In genomic region chr2:98730053-98730850, GRCh38 we compare ENCODE assay signal across 8 cellular contexts. TPM values are rescaled to one million over a fixed set of nuclear protein-coding genes. Genes with fewer than 3 reads are reported as not detected.
DNase-seq lines count a peak whose midpoint lies in the region; ATAC-seq and TF ChIP-seq lines count a peak whose summit lies in the region.

No MANE protein-coding gene starts in this region.

- H3K79me2 ChIP-seq in SU-DHL-6 (ENCODE audit: insufficient read depth, low read length) = no peaks in the 10 kb centered on the region
- peaks cover 38% of the 10 kb centered on the region for H3K79me2 ChIP-seq in hepatocyte

- H3K9me3 ChIP-seq in HUES64 (ENCODE audit: insufficient read depth, low read depth, low read length) = no peaks in the 10 kb centered on the region
- no peaks in the 10 kb centered on the region for H3K9me3 ChIP-seq in SU-DHL-6 (ENCODE audit: insufficient read depth, low read length)
- no peaks in the 10 kb centered on the region for H3K9me3 ChIP-seq in hepatocyte (ENCODE audit: low read depth)

- peak overlapping the region; percentile 58 for H3K4me2 ChIP-seq in SU-DHL-6 (ENCODE audit: low read depth, low read length, poor library complexity, severe bottlenecking)
- peak overlapping the region; percentile 91 for H3K4me2 ChIP-seq in hepatocyte

- H4K20me1 ChIP-seq in SU-DHL-6 (ENCODE audit: low read depth, low read length) (peaks cover 8% of the 10 kb centered on the region; the same call in 1 of the 2 replicates), hepatocyte (ENCODE audit: insufficient read depth, poor library complexity, severe bottlenecking) (no peaks in the 10 kb centered on the region)

- ATAC-seq in GM18873 (IDR thresholded peaks at IDR 0.05; ENCODE audit: low FRiP score, unreplicated experiment) (no peak), foreskin keratinocyte (no peak)

- H3K36me3 ChIP-seq in HUES64 (ENCODE audit: insufficient read depth, low read length) (no peaks in the 10 kb centered on the region), SU-DHL-6 (ENCODE audit: low read length) (no peaks in the 10 kb centered on the region), hepatocyte (replicated peaks; ENCODE audit: insufficient read depth, low read depth) (no peaks in the 10 kb centered on the region)

- no peak overlapping the region for H3K9ac ChIP-seq in HUES64 (ENCODE audit: low read depth, low read length)
- H3K9ac ChIP-seq in SU-DHL-6 (ENCODE audit: low read length) = peak overlapping the region; percentile 55

- H3K4me3 ChIP-seq in HUES64 (ENCODE audit: low read length) = peak overlapping the region; percentile 59
- peak overlapping the region; percentile 50 for H3K4me3 ChIP-seq in SU-DHL-6 (ENCODE audit: insufficient read depth, low read length, poor library complexity, severe bottlenecking)
- peak overlapping the region; percentile 74 for H3K4me3 ChIP-seq in hepatocyte

- 3% methylated on average over 70 of the region's 70 CpGs for WGBS in HUES64
- WGBS in hepatocyte (ENCODE audit: low lambda C conversion rate, missing lambda C conversion rate) = 5% methylated on average over 21 of the region's 70 CpGs

- H3F3A ChIP-seq in SU-DHL-6 (ENCODE audit: insufficient read depth) = peaks cover 9% of the 10 kb centered on the region; the same call in 1 of the 2 replicates

- H3K4me1 ChIP-seq in HUES64 (ENCODE audit: insufficient read depth, low read length) (peaks cover 9% of the 10 kb centered on the region), hepatocyte (ENCODE audit: insufficient read depth) (peaks cover 22% of the 10 kb centered on the region), foreskin keratinocyte (no peaks in the 10 kb centered on the region)

- TF ChIP-seq CTCF in SU-DHL-6 (IDR thresholded peaks at IDR 0.05; ENCODE audit: insufficient read depth, low read length, poor library complexity, severe bottlenecking) (no peak), hepatocyte (IDR thresholded peaks at IDR 0.05; ENCODE audit: poor library complexity) (no peak), foreskin keratinocyte (conservative IDR thresholded peaks at IDR 0.05) (no peak)

- H3K27me3 ChIP-seq in HUES64 (ENCODE audit: insufficient read depth, low read length) = peaks cover 65% of the 10 kb centered on the region
- no peaks in the 10 kb centered on the region for H3K27me3 ChIP-seq in SU-DHL-6 (ENCODE audit: low read length)
- H3K27me3 ChIP-seq in hepatocyte = no peaks in the 10 kb centered on the region
- peaks cover 41% of the 10 kb centered on the region for H3K27me3 ChIP-seq in foreskin keratinocyte

- H2AFZ ChIP-seq in SU-DHL-6 (ENCODE audit: low read depth, low read length, severe bottlenecking) (peak overlapping the region; percentile 92), hepatocyte (peak overlapping the region; percentile 63)

- no peaks in the 10 kb centered on the region for H3K9me2 ChIP-seq in SU-DHL-6 (replicated peaks; ENCODE audit: insufficient read depth, low read length)
- H3K9me2 ChIP-seq in hepatocyte (replicated peaks; ENCODE audit: insufficient read depth) = no peaks in the 10 kb centered on the region

- H3K27ac ChIP-seq in HUES64 (ENCODE audit: low read depth, low read length) (no peak overlapping the region), SU-DHL-6 (ENCODE audit: low read depth, low read length) (no peak overlapping the region), hepatocyte (peak overlapping the region; percentile 65), foreskin keratinocyte (no peak overlapping the region)

- DNase-seq in DMS53 treated with DMSO at 0.1 percent for 48 hours (lab: John Stamatoyannopoulos, UW; ENCODE audit: unreplicated experiment) = peak; percentile 90
- DNase-seq in anterior cingulate cortex (lab: John Stamatoyannopoulos, UW) = peak in 48 of 58 donors; percentile 16 to 67 (median 46)
- DNase-seq in hepatocyte (ENCODE audit: low spot score) = peak; percentile 55
- peak; percentile 70 for DNase-seq in putamen (ENCODE audit: low spot score)
- DNase-seq in foreskin keratinocyte = no peak

RNA-seq across cellular contexts. Expression of gene MGAT4A, which starts 0.7 kb away (rescaled TPM):
- polyA plus RNA-seq in HUES64 (2013, experiment 1 of 2) = 2.0 TPM
- 3.3 TPM for polyA plus RNA-seq in HUES64 (2013, experiment 2 of 2)
- total RNA-seq in hepatocyte (21.6 and 22.2 TPM in 2 replicates), foreskin keratinocyte (0.31 and 0.63 TPM in 2 replicates)
- polyA plus RNA-seq in hepatocyte (10.1 and 10.5 TPM in 2 replicates), foreskin keratinocyte (0.17 and 0.26 TPM in 2 replicates)

Comparison
In these comparisons a context has a peak if more than half of its experiments do, and no peak if none do; other contexts are left out.
1. DNase-seq: peak in DMS53 treated with DMSO at 0.1 percent for 48 hours (single experiment), anterior cingulate cortex (48 of 58), hepatocyte (single experiment) and putamen (single experiment); none in foreskin keratinocyte (0 of 2).
2. RNA of gene MGAT4A, which starts 0.7 kb away (total RNA-seq): 21.6 to 22.2 TPM in hepatocyte; 0.31 to 0.63 TPM in foreskin keratinocyte; every median in the first group is over 10 times any median in the second.
3. Peak in every context shown above with its lines, with median percentiles within 50 percentile points of each other: H3K4me3 ChIP-seq.